In genomic region chr7:129225931-129226572, GRCh38 we compare ENCODE assay signal across 8 cellular contexts. TPM values are rescaled to one million over a fixed set of nuclear protein-coding genes. Genes with fewer than 3 reads are reported as not detected.
A peak's percentile ranks its signal among the peaks of the same experiment; 100 is the strongest.
DNase-seq lines count a peak whose midpoint lies in the region; TF ChIP-seq lines count a peak whose summit lies in the region.

No MANE protein-coding gene starts in this region.

- H3K4me1 ChIP-seq in adipocyte (ENCODE audit: control insufficient read depth, insufficient read depth, low read length) (peaks cover 18% of the 10 kb centered on the region), liver (ENCODE audit: control insufficient read depth in 4 of 4, insufficient read depth in 4 of 4, low read length in 3 of 4) (peaks cover 0 to 15% (median 12%) of the 10 kb centered on the region in 4 donors), tibial artery (peaks cover 0 to 15% (median 3%) of the 10 kb centered on the region in 4 donors)

- no peak for TF ChIP-seq CTCF in AG04450 (IDR thresholded peaks at IDR 0.05; ENCODE audit: low read depth, low read length)
- no peak for TF ChIP-seq CTCF in HL-60 (IDR thresholded peaks at IDR 0.05; ENCODE audit: insufficient read depth, low read length)
- no peak for TF ChIP-seq CTCF in liver (IDR thresholded peaks at IDR 0.05; ENCODE audit: low read depth, low read length, missing input control)
- TF ChIP-seq CTCF in tibial artery (IDR thresholded peaks at IDR 0.05), result no peak

- no peak for DNase-seq in AG04450 (ENCODE audit: low read depth, low spot score)
- DNase-seq in HL-60 (ENCODE audit: low read depth in 1 of 2, low spot score in 1 of 2), result no peak
- no peak for DNase-seq in adipocyte (ENCODE audit: low read depth)
- no peak for DNase-seq in tibial artery
- no peak for DNase-seq in NOMO-1 treated with DMSO at 0.1 percent for 48 hours (lab: John Stamatoyannopoulos, UW; ENCODE audit: unreplicated experiment)
- DNase-seq in activated CD4-positive, CD25-positive, alpha-beta regulatory T cell treated with anti-CD3 and anti-CD28 coated beads, Interleukin-2, amount 50 U/mL, for 72 hours, result no peak
- no peak for DNase-seq in COLO829 (ENCODE audit: low spot score)

- CTCF ChIA-PET in AG04450 (lab: Charles Lee), result interaction anchor here (0.6 to 1.3 kb wide), 8 partner anchors 43 to 246 kb away, joined by 3 to 6 read pairs (median 3); no protein-coding TSS in a partner anchor

- H3K36me3 ChIP-seq in adipocyte (ENCODE audit: control insufficient read depth, insufficient read depth, low read length, severe bottlenecking) (no peaks in the 10 kb centered on the region), liver (ENCODE audit: control insufficient read depth in 4 of 4, insufficient read depth in 3 of 4, low read depth in 1 of 4, low read length in 3 of 4) (no peaks in the 10 kb centered on the region), tibial artery (no peaks in the 10 kb centered on the region)

- H3K9ac ChIP-seq in adipocyte (ENCODE audit: low read length) (peak overlapping the region; percentile 79), liver (ENCODE audit: low read depth in 1 of 2, low read length in 2 of 2) (peak overlapping the region in 1 of 2 donors; percentile 73)

- 30% methylated on average over 11 of the region's 11 CpGs for WGBS in liver

- H3K9me3 ChIP-seq in AG04450 (ENCODE audit: control insufficient read depth, insufficient read depth, low read length) (no peaks in the 10 kb centered on the region), adipocyte (ENCODE audit: control insufficient read depth, low read length) (no peaks in the 10 kb centered on the region), liver (ENCODE audit: control insufficient read depth in 4 of 4, low read length in 3 of 4) (no peaks in the 10 kb centered on the region), tibial artery (no peaks in the 10 kb centered on the region)

- POLR2A ChIA-PET in AG04450 (lab: Yijun Ruan, JAX), result no interaction called here

- TF ChIP-seq RAD21 in liver (IDR thresholded peaks at IDR 0.05), result no peak

- no peak overlapping the region for H3K27ac ChIP-seq in AG04450 (ENCODE audit: low read depth, low read length)
- no peak overlapping the region for H3K27ac ChIP-seq in HL-60 (replicated peaks)
- H3K27ac ChIP-seq in liver (ENCODE audit: low read depth in 1 of 2, low read length in 2 of 2), result peak overlapping the region in 1 of 2 donors; percentile 25
- H3K27ac ChIP-seq in tibial artery, result peak overlapping the region; percentile 90 to 93

- H3K27me3 ChIP-seq in AG04450 (ENCODE audit: control insufficient read depth, insufficient read depth, low read length), result no peaks in the 10 kb centered on the region
- no peaks in the 10 kb centered on the region for H3K27me3 ChIP-seq in HL-60 (ENCODE audit: insufficient read depth, poor library complexity, severe bottlenecking)
- no peaks in the 10 kb centered on the region for H3K27me3 ChIP-seq in adipocyte (replicated peaks; ENCODE audit: control insufficient read depth, insufficient read depth, low read length)
- no peaks in the 10 kb centered on the region for H3K27me3 ChIP-seq in liver (ENCODE audit: control insufficient read depth in 4 of 4, insufficient read depth in 4 of 4, low read length in 3 of 4)
- no peaks in the 10 kb centered on the region for H3K27me3 ChIP-seq in tibial artery

- intact Hi-C loops in tibial artery (cut with DNase I; ENCODE audit: low total_unique reads), result loop anchor here (10.0 kb wide), 1 partner anchor 49 kb away; no protein-coding TSS in a partner anchor

- H3K4me3 ChIP-seq in AG04450 (ENCODE audit: low read depth, low read length) (peak overlapping the region; percentile 77), HL-60 (replicated peaks; ENCODE audit: insufficient read depth, low read length) (peak overlapping the region; percentile 79), adipocyte (ENCODE audit: low read length) (peak overlapping the region; percentile 91), liver (ENCODE audit: low read depth in 1 of 3, low read length in 3 of 3) (peak overlapping the region; percentile 83 to 99 (median 87)), tibial artery (peak overlapping the region; percentile 82 to 100)

TF ChIP-seq in liver, 16 proteins besides CTCF, POLR2A, EP300 and RAD21:
- TF ChIP-seq ATF3 (IDR thresholded peaks at IDR 0.05) (no peak), JUND (IDR thresholded peaks at IDR 0.05) (no peak), YY1 (IDR thresholded peaks at IDR 0.05) (peak; percentile 20)

RNA-seq across cellular contexts. Expression of gene AHCYL2, which starts 1.2 kb away (rescaled TPM):
- 10.6 and 13.3 TPM in 2 replicates for polyA plus RNA-seq in AG04450 (2011; rRNA removed)
- polyA minus RNA-seq in AG04450 (2011; rRNA and poly(A)+ RNA removed), result 12.4 and 12.5 TPM in 2 replicates
- 10 to 100 TPM in 1 of 2 donors, 1 to 10 TPM in 1; 3.9 to 10.0 TPM for total RNA-seq in liver
- polyA plus RNA-seq in liver, result 1 to 10 TPM; 2.0 to 3.4 TPM

RNA-seq across cellular contexts. Expression of gene SMO, which starts 37.6 kb away (rescaled TPM):
- polyA plus RNA-seq in AG04450 (2011; rRNA removed), result 20.8 and 26.5 TPM in 2 replicates
- polyA minus RNA-seq in AG04450 (2011; rRNA and poly(A)+ RNA removed), result 65.5 and 79.7 TPM in 2 replicates
- 10 to 100 TPM; 14.3 to 16.3 TPM for total RNA-seq in liver
- 1 to 10 TPM; 2.9 to 7.0 TPM for polyA plus RNA-seq in liver

Comparison
In these comparisons a context has a peak if more than half of its experiments do, and no peak if none do; other contexts are left out.
1. H3K27ac ChIP-seq: peak in tibial artery (2 of 2); none in AG04450 (single experiment) and HL-60 (single experiment).
2. Peak in every context shown above with its lines, with median percentiles within 50 percentile points of each other: H3K4me3 ChIP-seq.